In genomic region chr5:36593867-36594266, GRCh38 we compare ENCODE assay signal across 21 cellular contexts. TPM values are rescaled to one million over a fixed set of nuclear protein-coding genes. Genes with fewer than 3 reads are reported as not detected.
"Had no signal": no experiment of that assay in that cellular context is flagged by ENCODE, and none has a peak within 500 bp of the region (broad histone marks: within the 10 kb centered on the region; RNA-seq: fewer than 3 reads in every experiment).

No MANE protein-coding gene starts in this region.

- H3K36me3 Mint-ChIP-seq: activated CD4-positive, alpha-beta memory T cell treated with anti-CD3 and anti-CD28 coated beads for 36 hours; activated naive CD8-positive, alpha-beta T cell treated with anti-CD3 and anti-CD28 coated beads for 36 hours; memory B cell had no signal

- H3K4me3 Mint-ChIP-seq: activated CD4-positive, alpha-beta memory T cell treated with anti-CD3 and anti-CD28 coated beads for 36 hours; activated naive CD8-positive, alpha-beta T cell treated with anti-CD3 and anti-CD28 coated beads for 36 hours; activated T-helper 17 cell treated with anti-CD3 and anti-CD28 coated beads, Interleukin-2, amount 50 U/mL, for 72 hours; memory B cell; neural progenitor cell had no signal

- ATAC-seq: activated T-helper 17 cell treated with anti-CD3 and anti-CD28 coated beads, Interleukin-2, amount 50 U/mL, for 72 hours had no signal

- H3K9me3 Mint-ChIP-seq: activated CD4-positive, alpha-beta memory T cell treated with anti-CD3 and anti-CD28 coated beads for 36 hours; activated naive CD8-positive, alpha-beta T cell treated with anti-CD3 and anti-CD28 coated beads for 36 hours; activated T-helper 17 cell treated with anti-CD3 and anti-CD28 coated beads, Interleukin-2, amount 50 U/mL, for 72 hours; memory B cell had no signal

- H3K4me3 ChIP-seq: cardiac muscle cell, esophagus squamous epithelium, hepatocyte, neural progenitor cell, prostate gland, right atrium auricular region, thyroid gland had no signal

- H3K4me1 Mint-ChIP-seq: activated naive CD8-positive, alpha-beta T cell treated with anti-CD3 and anti-CD28 coated beads for 36 hours; activated T-helper 17 cell treated with anti-CD3 and anti-CD28 coated beads, Interleukin-2, amount 50 U/mL, for 72 hours had no signal

- H3K27me3 Mint-ChIP-seq: activated CD4-positive, alpha-beta memory T cell treated with anti-CD3 and anti-CD28 coated beads for 36 hours; activated naive CD8-positive, alpha-beta T cell treated with anti-CD3 and anti-CD28 coated beads for 36 hours had no signal

- DNase-seq: activated CD4-positive, alpha-beta memory T cell treated with anti-CD3 and anti-CD28 coated beads for 36 hours; activated naive CD4-positive, alpha-beta T cell; activated naive CD8-positive, alpha-beta T cell treated with anti-CD3 and anti-CD28 coated beads for 36 hours; activated T-cell treated with anti-CD3 and anti-CD28 coated beads, Interleukin-2, amount 50 U/mL, for 1 hour; amygdala; dermis blood vessel endothelial cell; effector memory CD4-positive, alpha-beta T cell; esophagus squamous epithelium; stimulated activated CD4-positive, alpha-beta T cell treated with anti-CD3 and anti-CD28 coated beads, Interleukin-12 subunit alpha, Interleukin-12 subunit beta, amount 100 ng/mL, for 4 hours; stimulated activated CD4-positive, alpha-beta T cell treated with anti-CD3 and anti-CD28 coated beads, Interleukin-1b, Interleukin-23, amount 100 ng/mL, for 48 hours; stimulated activated CD8-positive, alpha-beta memory T cell treated with anti-CD3 and anti-CD28 coated beads, Interleukin-4, amount 100 ng/mL, for 48 hours; stimulated activated naive CD4-positive, alpha-beta T cell; thyroid gland had no signal

- H3K27ac Mint-ChIP-seq: activated CD4-positive, alpha-beta memory T cell treated with anti-CD3 and anti-CD28 coated beads for 36 hours; activated naive CD8-positive, alpha-beta T cell treated with anti-CD3 and anti-CD28 coated beads for 36 hours; activated T-helper 17 cell treated with anti-CD3 and anti-CD28 coated beads, Interleukin-2, amount 50 U/mL, for 72 hours; memory B cell; neural progenitor cell had no signal

RNA-seq across cellular contexts. Expression of gene SLC1A3, which starts 12.5 kb away (rescaled TPM):
- total RNA-seq: endothelial cell of umbilical vein had no signal
